9 cellular contexts compared by ENCODE assay signal in the genomic region with DNA sequence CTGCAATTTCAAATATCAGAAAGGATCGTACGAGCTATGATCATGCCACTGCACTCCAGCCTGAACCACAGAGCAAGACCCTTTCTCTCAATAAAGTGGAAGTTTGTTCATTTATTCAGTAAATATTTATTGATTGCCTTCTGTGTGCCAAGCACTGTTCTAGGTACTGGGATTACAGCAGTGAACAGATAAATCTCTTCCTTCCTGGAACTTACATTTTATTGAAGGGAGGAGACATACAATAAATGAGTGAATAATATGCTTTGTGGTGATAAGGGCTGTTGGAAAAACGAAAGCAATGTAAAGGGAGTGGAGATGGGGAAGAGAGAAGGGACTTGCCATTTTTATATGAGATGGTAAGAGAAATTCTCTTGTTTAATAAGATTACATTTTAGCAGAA. TPM values are rescaled to one million over a fixed set of nuclear protein-coding genes. Genes with fewer than 3 reads are reported as not detected.
DNase-seq lines count a peak whose midpoint lies in the region; ATAC-seq, FAIRE-seq and TF ChIP-seq lines count a peak whose summit lies in the region.
"Had no signal": no experiment of that assay in that cellular context is flagged by ENCODE, and none has a peak within 500 bp of the region (broad histone marks: within the 10 kb centered on the region; RNA-seq: fewer than 3 reads in every experiment).

No MANE protein-coding gene starts in this region.

- H3K36me3 Mint-ChIP-seq in activated T-helper 1 cell treated with anti-CD3 and anti-CD28 coated beads, Interleukin-12 subunit alpha, Interleukin-12 subunit beta, Interleukin-2, Interleukin-4 antibody, amounts not matched to agents 30 ng/mL and 10 ng/mL and 1 ng/mL, durations not matched to agents 14 hours and 24 hours and 36 hours (ENCODE audit: low read depth) = peaks cover 15% of the 10 kb centered on the region
- H3K36me3 Mint-ChIP-seq in memory B cell = peaks cover 8% of the 10 kb centered on the region

- H3K36me3 ChIP-seq in HAP-1 (replicated peaks) = no peaks in the 10 kb centered on the region; the same call in 1 of the 2 replicates

- peak overlapping the region; percentile 47 for H3K27ac Mint-ChIP-seq in activated T-helper 1 cell treated with anti-CD3 and anti-CD28 coated beads, Interleukin-12 subunit alpha, Interleukin-12 subunit beta, Interleukin-2, Interleukin-4 antibody, amounts not matched to agents 30 ng/mL and 10 ng/mL and 1 ng/mL, durations not matched to agents 14 hours and 24 hours and 36 hours
- peak overlapping the region; percentile 28 for H3K27ac Mint-ChIP-seq in memory B cell

- H3K4me3 Mint-ChIP-seq in activated T-helper 1 cell treated with anti-CD3 and anti-CD28 coated beads, Interleukin-12 subunit alpha, Interleukin-12 subunit beta, Interleukin-2, Interleukin-4 antibody, amounts not matched to agents 30 ng/mL and 10 ng/mL and 1 ng/mL, durations not matched to agents 14 hours and 24 hours and 36 hours = peak overlapping the region; percentile 88
- peak overlapping the region; percentile 82 for H3K4me3 Mint-ChIP-seq in memory B cell

- TF ChIP-seq RAD21 in A549 (conservative IDR thresholded peaks at IDR 0.05 in 1 of 2, IDR thresholded peaks at IDR 0.05 in 1 of 2) = no peak

- no peak for FAIRE-seq in A549 (lab: Jason Lieb, UNC)

- H3K27me3 ChIP-seq in HAP-1 (ENCODE audit: low read depth) = no peaks in the 10 kb centered on the region

- ATAC-seq in A549 (no peak), memory B cell (ENCODE audit: low read depth) (no peak)

- intact Hi-C loops in activated T-helper 1 cell treated with anti-CD3 and anti-CD28 coated beads, Interleukin-12 subunit alpha, Interleukin-12 subunit beta, Interleukin-2, Interleukin-4 antibody, amounts not matched to agents 30 ng/mL and 10 ng/mL and 1 ng/mL, durations not matched to agents 14 hours and 24 hours and 36 hours (cut with micrococcal nuclease) = loop anchor here (5.0 to 10.0 kb wide), 2 partner anchors 848 to 1210 kb away; a partner anchor contains a TSS

- TF ChIP-seq CTCF in A549 (IDR thresholded peaks at IDR 0.05) = no peak

- CTCF ChIA-PET in A549 (lab: Yijun Ruan, JAX) = no interaction called here

- H3K27me3 Mint-ChIP-seq in activated T-helper 1 cell treated with anti-CD3 and anti-CD28 coated beads, Interleukin-12 subunit alpha, Interleukin-12 subunit beta, Interleukin-2, Interleukin-4 antibody, amounts not matched to agents 30 ng/mL and 10 ng/mL and 1 ng/mL, durations not matched to agents 14 hours and 24 hours and 36 hours (ENCODE audit: insufficient read depth) = no peaks in the 10 kb centered on the region
- no peaks in the 10 kb centered on the region for H3K27me3 Mint-ChIP-seq in memory B cell

- no peaks in the 10 kb centered on the region for H3K9me3 ChIP-seq in A549
- no peaks in the 10 kb centered on the region; the same call in 1 of the 2 replicates for H3K9me3 ChIP-seq in HAP-1

- POLR2A ChIA-PET in A549 (lab: Yijun Ruan, JAX) = no interaction called here

- peaks cover 50% of the 10 kb centered on the region for H3K4me1 Mint-ChIP-seq in activated T-helper 1 cell treated with anti-CD3 and anti-CD28 coated beads, Interleukin-12 subunit alpha, Interleukin-12 subunit beta, Interleukin-2, Interleukin-4 antibody, amounts not matched to agents 30 ng/mL and 10 ng/mL and 1 ng/mL, durations not matched to agents 14 hours and 24 hours and 36 hours (ENCODE audit: low read depth)
- H3K4me1 Mint-ChIP-seq in memory B cell = peaks cover 33% of the 10 kb centered on the region

- no peaks in the 10 kb centered on the region for H3K9me3 Mint-ChIP-seq in activated T-helper 1 cell treated with anti-CD3 and anti-CD28 coated beads, Interleukin-12 subunit alpha, Interleukin-12 subunit beta, Interleukin-2, Interleukin-4 antibody, amounts not matched to agents 30 ng/mL and 10 ng/mL and 1 ng/mL, durations not matched to agents 14 hours and 24 hours and 36 hours
- H3K9me3 Mint-ChIP-seq in memory B cell = no peaks in the 10 kb centered on the region

- no peak for TF ChIP-seq POLR2A in A549 (IDR thresholded peaks at IDR 0.05; ENCODE audit: low read length)

- no peak overlapping the region for H3K27ac ChIP-seq in A549

- peaks cover 19% of the 10 kb centered on the region; the same call in 2 of the 3 replicates for H3K4me1 ChIP-seq in A549
- peaks cover 16% of the 10 kb centered on the region for H3K4me1 ChIP-seq in HAP-1

- no peak for TF ChIP-seq EP300 in A549 (IDR thresholded peaks at IDR 0.05)

- in situ Hi-C loops in HAP-1 (cut with MboI; ENCODE audit: low sequenced_read_pairs) = no loop called here

- no peak overlapping the region for H3K4me3 ChIP-seq in A549
- peak overlapping the region; percentile 93; the same call in 1 of the 2 replicates for H3K4me3 ChIP-seq in HAP-1

- 82% methylated on average over 3 of the region's 3 CpGs for WGBS in A549 (ENCODE audit: missing lambda C conversion rate)

- peak overlapping the region; percentile 94 for H3K4me2 ChIP-seq in A549

- DNase-seq in A549 (ENCODE audit: low read depth in 1 of 2, low spot score in 1 of 2) (no peak), HAP-1 (ENCODE audit: low spot score in 2 of 2) (no peak), memory B cell (ENCODE audit: low spot score in 2 of 2) (no peak), kidney glomerular epithelial cell (lab: John Stamatoyannopoulos, UW) (no peak), NK-92 (lab: John Stamatoyannopoulos, UW; ENCODE audit: unreplicated experiment) (no peak), midbrain (lab: John Stamatoyannopoulos, UW) (no peak)
- DNase-seq in activated T-helper 1 cell treated with anti-CD3 and anti-CD28 coated beads, Interleukin-12 subunit alpha, Interleukin-12 subunit beta, Interleukin-2, Interleukin-4 antibody, amounts not matched to agents 30 ng/mL and 10 ng/mL and 1 ng/mL, durations not matched to agents 14 hours and 24 hours and 36 hours (ENCODE audit: low spot score) = no peak
- no peak for DNase-seq in stimulated activated CD4-positive, alpha-beta T cell treated with anti-CD3 and anti-CD28 coated beads, Interleukin-12 subunit alpha, Interleukin-12 subunit beta, amount 100 ng/mL, for 4 hours
- DNase-seq: NCI-H345 had no signal

TF ChIP-seq in A549, 52 proteins besides CTCF, POLR2A, EP300 and RAD21:
- TF ChIP-seq, protein P1, sequence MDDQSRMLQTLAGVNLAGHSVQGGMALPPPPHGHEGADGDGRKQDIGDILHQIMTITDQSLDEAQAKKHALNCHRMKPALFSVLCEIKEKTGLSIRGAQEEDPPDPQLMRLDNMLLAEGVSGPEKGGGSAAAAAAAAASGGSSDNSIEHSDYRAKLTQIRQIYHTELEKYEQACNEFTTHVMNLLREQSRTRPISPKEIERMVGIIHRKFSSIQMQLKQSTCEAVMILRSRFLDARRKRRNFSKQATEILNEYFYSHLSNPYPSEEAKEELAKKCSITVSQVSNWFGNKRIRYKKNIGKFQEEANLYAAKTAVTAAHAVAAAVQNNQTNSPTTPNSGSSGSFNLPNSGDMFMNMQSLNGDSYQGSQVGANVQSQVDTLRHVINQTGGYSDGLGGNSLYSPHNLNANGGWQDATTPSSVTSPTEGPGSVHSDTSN (IDR thresholded peaks at IDR 0.05) = no peak
TF ChIP-seq in A549: peak in this region for 0.

RNA-seq across cellular contexts. Expression of a gene that starts 1.6 kb away (rescaled TPM):
- polyA plus RNA-seq in A549 (2011; rRNA removed) = 36.6 and 57.8 TPM in 2 replicates
- polyA plus RNA-seq in A549 (2012; cell fraction: cytosol; rRNA removed) = 7.5 and 7.7 TPM in 2 replicates
- 1.9 and 3.6 TPM in 2 replicates for polyA plus RNA-seq in A549 (2012; cell fraction: nucleus; rRNA removed)
- polyA plus RNA-seq in A549 (2017; fragmentation: RNase III; extraction: RNeasy Plus Mini Kit Qiagen cat#74134 plus additional on column Dnase treatment) = 25.9 to 31.8 TPM (median 30.9 TPM) in 3 replicates
- 9.8 TPM in 2 replicates for polyA minus RNA-seq in A549 (2011; rRNA and poly(A)+ RNA removed)
- total RNA-seq in activated T-helper 1 cell treated with anti-CD3 and anti-CD28 coated beads, Interleukin-12 subunit alpha, Interleukin-12 subunit beta, Interleukin-2, Interleukin-4 antibody, amounts not matched to agents 30 ng/mL and 10 ng/mL and 1 ng/mL, durations not matched to agents 14 hours and 24 hours and 36 hours = 22.7 and 23.7 TPM in 2 replicates

RNA-seq across cellular contexts. Expression of a gene that starts 1.8 kb away (rescaled TPM):
- 17.0 and 19.6 TPM in 2 replicates for polyA plus RNA-seq in A549 (2011; rRNA removed)
- polyA plus RNA-seq in A549 (2012; cell fraction: cytosol; rRNA removed) = 3.2 and 3.7 TPM in 2 replicates
- polyA plus RNA-seq in A549 (2012; cell fraction: nucleus; rRNA removed) = 3.5 and 4.7 TPM in 2 replicates
- polyA plus RNA-seq in A549 (2017; fragmentation: RNase III; extraction: RNeasy Plus Mini Kit Qiagen cat#74134 plus additional on column Dnase treatment) = 5.9 to 7.4 TPM (median 7.1 TPM) in 3 replicates
- 21.4 and 25.9 TPM in 2 replicates for polyA minus RNA-seq in A549 (2011; rRNA and poly(A)+ RNA removed)
- 22.2 and 27.7 TPM in 2 replicates for total RNA-seq in activated T-helper 1 cell treated with anti-CD3 and anti-CD28 coated beads, Interleukin-12 subunit alpha, Interleukin-12 subunit beta, Interleukin-2, Interleukin-4 antibody, amounts not matched to agents 30 ng/mL and 10 ng/mL and 1 ng/mL, durations not matched to agents 14 hours and 24 hours and 36 hours

RNA-seq across cellular contexts. Expression of a gene that starts 27.0 kb away (rescaled TPM):
- polyA plus RNA-seq in A549 (2011; rRNA removed) (5.4 and 5.5 TPM in 2 replicates), A549 (2017; fragmentation: RNase III; extraction: RNeasy Plus Mini Kit Qiagen cat#74134 plus additional on column Dnase treatment) (3.2 to 4.9 TPM (median 3.3 TPM) in 3 replicates)
- polyA plus RNA-seq in A549 (2012; cell fraction: cytosol; rRNA removed) = 2.0 and 2.5 TPM in 2 replicates
- 0.74 and 2.4 TPM in 2 replicates for polyA plus RNA-seq in A549 (2012; cell fraction: nucleus; rRNA removed)
- 6.3 and 6.6 TPM in 2 replicates for polyA minus RNA-seq in A549 (2011; rRNA and poly(A)+ RNA removed)
- total RNA-seq in activated T-helper 1 cell treated with anti-CD3 and anti-CD28 coated beads, Interleukin-12 subunit alpha, Interleukin-12 subunit beta, Interleukin-2, Interleukin-4 antibody, amounts not matched to agents 30 ng/mL and 10 ng/mL and 1 ng/mL, durations not matched to agents 14 hours and 24 hours and 36 hours = 0.39 and 0.47 TPM in 2 replicates
